15 cellular contexts compared by ENCODE assay signal in the genomic region with DNA sequence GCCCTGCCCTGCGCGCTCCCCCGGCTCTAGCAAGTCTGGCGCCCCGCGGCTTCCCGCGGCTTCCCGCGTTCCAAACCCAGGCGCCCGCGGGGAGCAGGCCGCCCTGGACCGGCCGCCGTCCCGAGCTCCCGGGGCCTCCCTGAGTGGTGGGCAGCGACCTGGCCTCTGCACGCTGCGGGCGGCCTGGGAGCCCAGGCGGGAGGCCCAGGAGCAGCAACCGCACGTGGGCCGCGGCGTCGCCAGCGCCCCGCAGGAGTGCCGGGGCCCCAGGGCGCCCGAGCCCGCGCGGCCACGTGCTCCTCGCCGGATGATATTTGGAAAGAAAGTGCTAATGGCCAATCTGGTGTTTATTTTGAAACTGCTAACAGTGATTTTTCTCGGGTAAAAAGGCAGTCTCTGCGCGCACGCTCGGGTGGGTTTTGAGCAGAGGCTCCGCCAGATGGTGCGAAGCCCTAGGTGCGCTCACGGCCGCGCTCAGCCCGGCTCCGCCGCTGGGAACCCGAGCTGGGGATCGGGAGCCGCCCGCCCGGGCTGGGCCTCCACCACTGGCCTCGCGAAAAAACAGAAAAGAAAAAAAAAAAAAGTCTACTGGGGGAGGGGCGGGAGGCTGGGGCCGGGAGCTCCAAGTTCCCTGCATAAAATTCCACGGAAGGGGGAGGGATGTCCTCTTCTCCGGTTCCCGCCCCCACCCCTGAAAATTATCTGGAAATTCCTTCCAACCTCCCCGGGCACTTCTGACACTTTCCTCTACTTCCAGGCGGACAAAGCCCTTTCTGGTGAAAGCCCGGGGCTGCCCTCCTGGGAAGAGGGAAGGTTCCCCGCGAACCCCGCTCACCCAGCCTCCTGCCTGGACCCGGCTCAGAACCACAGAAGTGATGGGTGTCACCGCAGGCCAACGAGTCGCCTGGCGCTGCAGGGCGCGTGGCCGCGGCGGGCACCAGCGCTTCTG. TPM values are rescaled to one million over a fixed set of nuclear protein-coding genes. Genes with fewer than 3 reads are reported as not detected.
A peak's percentile ranks its signal among the peaks of the same experiment; 100 is the strongest.
DNase-seq lines count a peak whose midpoint lies in the region; ATAC-seq lines count a peak whose summit lies in the region.
"Had no signal": no experiment of that assay in that cellular context is flagged by ENCODE, and none has a peak within 500 bp of the region (broad histone marks: within the 10 kb centered on the region; RNA-seq: fewer than 3 reads in every experiment).

No MANE protein-coding gene starts in this region.

- peak overlapping the region; percentile 90 for H2BK15ac ChIP-seq in mesenchymal stem cell (ENCODE audit: low read depth, poor library complexity, severe bottlenecking)

- peak overlapping the region in 1 of 2 experiments; percentile 26 for H3K4ac ChIP-seq in mesenchymal stem cell (ENCODE audit: low read depth in 1 of 2, low read length in 2 of 2)

- peaks cover 2% of the 10 kb centered on the region for H3K36me3 Mint-ChIP-seq in T-helper 2 cell treated with Interferon-gamma antibody and Interleukin-4, amounts not matched to agents 5 μg/mL and 100 μg/mL, for 36 hours (ENCODE audit: low read depth)

- H3K79me1 ChIP-seq in mesenchymal stem cell (replicated peaks; ENCODE audit: low read length, poor library complexity, severe bottlenecking): no peaks in the 10 kb centered on the region

- no peaks in the 10 kb centered on the region for H3K9me3 Mint-ChIP-seq in T-helper 2 cell treated with Interferon-gamma antibody and Interleukin-4, amounts not matched to agents 5 μg/mL and 100 μg/mL, for 36 hours
- no peaks in the 10 kb centered on the region for H3K9me3 Mint-ChIP-seq in stimulated activated naive CD8-positive, alpha-beta T cell treated with anti-CD3 and anti-CD28 coated beads, Interleukin-15, amount 100 ng/mL, for 72 hours

- H3K4me1 ChIP-seq in adipocyte (ENCODE audit: control insufficient read depth, insufficient read depth, low read length) (peaks cover 32% of the 10 kb centered on the region), mesenchymal stem cell (ENCODE audit: control insufficient read depth, insufficient read depth, low read depth, low read length) (peaks cover 39% of the 10 kb centered on the region), SJCRH30 (peaks cover 20% of the 10 kb centered on the region)

- DNase-seq in T-helper 2 cell treated with Interferon-gamma antibody and Interleukin-4, amounts not matched to agents 5 μg/mL and 100 μg/mL, for 36 hours (ENCODE audit: low spot score): no peak
- DNase-seq in T-helper 2 cell (no peak), adipocyte (ENCODE audit: low read depth) (no peak), mesenchymal stem cell (no peak), SJCRH30 (no peak), germinal center (ENCODE audit: low spot score) (no peak)
- DNase-seq in stimulated activated naive CD8-positive, alpha-beta T cell treated with anti-CD3 and anti-CD28 coated beads, Interleukin-15, amount 100 ng/mL, for 72 hours: no peak
- DNase-seq: ACHN, Karpas-422, kidney glomerular epithelial cell, NCI-H69, transverse colon had no signal

- no peak overlapping the region for H2BK5ac ChIP-seq in mesenchymal stem cell (ENCODE audit: low read depth, low read length, poor library complexity, severe bottlenecking)

- H3K18ac ChIP-seq in mesenchymal stem cell (ENCODE audit: low read depth in 1 of 2, low read length in 2 of 2): peak overlapping the region; percentile 21 to 43

- no peak overlapping the region for H3K4me3 Mint-ChIP-seq in T-helper 2 cell treated with Interferon-gamma antibody and Interleukin-4, amounts not matched to agents 5 μg/mL and 100 μg/mL, for 36 hours
- H3K4me3 Mint-ChIP-seq in stimulated activated naive CD8-positive, alpha-beta T cell treated with anti-CD3 and anti-CD28 coated beads, Interleukin-15, amount 100 ng/mL, for 72 hours: peak overlapping the region; percentile 62 to 71

- H3K4me2 ChIP-seq in mesenchymal stem cell (ENCODE audit: low read length, poor library complexity, severe bottlenecking): peak overlapping the region; percentile 29

- H3K14ac ChIP-seq in mesenchymal stem cell (ENCODE audit: low read length in 2 of 2): peak overlapping the region in 1 of 2 experiments; percentile 60

- H3K4me1 Mint-ChIP-seq in T-helper 2 cell treated with Interferon-gamma antibody and Interleukin-4, amounts not matched to agents 5 μg/mL and 100 μg/mL, for 36 hours (ENCODE audit: low read depth): peaks cover 11% of the 10 kb centered on the region
- peaks cover 39% of the 10 kb centered on the region for H3K4me1 Mint-ChIP-seq in stimulated activated naive CD8-positive, alpha-beta T cell treated with anti-CD3 and anti-CD28 coated beads, Interleukin-15, amount 100 ng/mL, for 72 hours

- H3K36me3 ChIP-seq in adipocyte (ENCODE audit: control insufficient read depth, insufficient read depth, low read length, severe bottlenecking) (no peaks in the 10 kb centered on the region), mesenchymal stem cell (ENCODE audit: control insufficient read depth in 1 of 2, insufficient read depth in 2 of 2, low read depth in 1 of 2, low read length in 2 of 2) (peaks cover 0 to 64% of the 10 kb centered on the region in 2 experiments), SJCRH30 (0 out of 2 replicates have a peak, but pooled peaks cover 2% of the 10 kb centered on the region)
- H3K36me3 ChIP-seq: transverse colon had no signal

- H3K23ac ChIP-seq in mesenchymal stem cell (ENCODE audit: low read length in 2 of 2): peak overlapping the region in 1 of 2 experiments; percentile 59

- no peak overlapping the region for H2BK12ac ChIP-seq in mesenchymal stem cell (ENCODE audit: low read length in 2 of 2)

- H3K4me3 ChIP-seq in adipocyte (ENCODE audit: low read length) (peak overlapping the region; percentile 94), mesenchymal stem cell (ENCODE audit: insufficient read depth in 1 of 2, low read depth in 1 of 2, low read length in 2 of 2) (peak overlapping the region in 1 of 2 experiments; percentile 87), SJCRH30 (no peak overlapping the region)

- no peak overlapping the region for H3K27ac ChIP-seq in mesenchymal stem cell (ENCODE audit: low read length, poor library complexity, severe bottlenecking)
- no peak overlapping the region for H3K27ac ChIP-seq in SJCRH30
- H3K27ac ChIP-seq: transverse colon had no signal

- H3K9ac ChIP-seq in adipocyte (ENCODE audit: low read length): peak overlapping the region; percentile 96
- H3K9ac ChIP-seq in mesenchymal stem cell (ENCODE audit: low read length): peak overlapping the region; percentile 98

- H2AFZ ChIP-seq in mesenchymal stem cell (ENCODE audit: low read depth, low read length): peak overlapping the region; percentile 69

- no peak overlapping the region for H2AK5ac ChIP-seq in mesenchymal stem cell (ENCODE audit: low read length, severe bottlenecking)

- peak overlapping the region; percentile 67 for H3K27ac Mint-ChIP-seq in T-helper 2 cell treated with Interferon-gamma antibody and Interleukin-4, amounts not matched to agents 5 μg/mL and 100 μg/mL, for 36 hours
- H3K27ac Mint-ChIP-seq in stimulated activated naive CD8-positive, alpha-beta T cell treated with anti-CD3 and anti-CD28 coated beads, Interleukin-15, amount 100 ng/mL, for 72 hours: peak overlapping the region in 1 of 2 donors; percentile 34
- H3K27ac Mint-ChIP-seq: activated T-helper 2 cell treated with anti-CD3 and anti-CD28 coated beads, Interferon-gamma antibody, Interleukin-2, Interleukin-4, amounts not matched to agents 10 μg/mL and 5 μg/mL and 100 μg/mL, durations not matched to agents 14 hours and 24 hours and 36 hours had no signal

- H3K9me3 ChIP-seq in adipocyte (ENCODE audit: control insufficient read depth, low read length): no peaks in the 10 kb centered on the region
- H3K9me3 ChIP-seq in mesenchymal stem cell (ENCODE audit: control insufficient read depth, low read length): no peaks in the 10 kb centered on the region
- no peaks in the 10 kb centered on the region for H3K9me3 ChIP-seq in SJCRH30 (replicated peaks)
- H3K9me3 ChIP-seq: transverse colon had no signal

- H2BK120ac ChIP-seq in mesenchymal stem cell (ENCODE audit: low read depth, low read length): no peak overlapping the region

- H4K8ac ChIP-seq in mesenchymal stem cell (ENCODE audit: low read length): peak overlapping the region; percentile 12

- 4% methylated on average over 70 of the region's 84 CpGs for whole genome bisulfite sequencing in mesenchymal stem cell

- peaks cover 71% of the 10 kb centered on the region for H3K27me3 Mint-ChIP-seq in T-helper 2 cell treated with Interferon-gamma antibody and Interleukin-4, amounts not matched to agents 5 μg/mL and 100 μg/mL, for 36 hours (ENCODE audit: low read depth)
- peaks cover 93% of the 10 kb centered on the region for H3K27me3 Mint-ChIP-seq in stimulated activated naive CD8-positive, alpha-beta T cell treated with anti-CD3 and anti-CD28 coated beads, Interleukin-15, amount 100 ng/mL, for 72 hours

- no peak overlapping the region for H4K91ac ChIP-seq in mesenchymal stem cell (ENCODE audit: low read length)

- no peaks in the 10 kb centered on the region for H3K27me3 ChIP-seq in adipocyte (replicated peaks; ENCODE audit: control insufficient read depth, insufficient read depth, low read length)
- peaks cover 0 to 57% of the 10 kb centered on the region in 2 experiments for H3K27me3 ChIP-seq in mesenchymal stem cell (ENCODE audit: control insufficient read depth in 1 of 2, insufficient read depth in 1 of 2, low read length in 2 of 2)
- H3K27me3 ChIP-seq in SJCRH30: no peaks in the 10 kb centered on the region

- no peak for ATAC-seq in stimulated activated naive CD8-positive, alpha-beta T cell treated with anti-CD3 and anti-CD28 coated beads, Interleukin-15, amount 100 ng/mL, for 72 hours
- ATAC-seq in GM21360 (IDR thresholded peaks at IDR 0.05; ENCODE audit: unreplicated experiment): no peak

RNA-seq across cellular contexts. Expression of a gene that starts 4.3 kb away (rescaled TPM):
- 1.5 TPM for polyA plus RNA-seq in mesenchymal stem cell (2013, experiment 1 of 2)
- polyA plus RNA-seq in mesenchymal stem cell (2013, experiment 2 of 2): 1.2 TPM
- total RNA-seq in SJCRH30 (2014; rRNA removed; shearing (Covaris generic)): 13.1 and 13.2 TPM in 2 replicates
- total RNA-seq: activated T-helper 2 cell treated with anti-CD3 and anti-CD28 coated beads, Interferon-gamma antibody, Interleukin-2, Interleukin-4, amounts not matched to agents 10 μg/mL and 5 μg/mL and 100 μg/mL, durations not matched to agents 14 hours and 24 hours and 36 hours; T-helper 2 cell treated with Interferon-gamma antibody and Interleukin-4, amounts not matched to agents 100 ng/mL and 5 ng/mL, for 36 hours had no signal
